ENCODE assay signal across 17 cellular contexts in genomic region chr2:232898592-232899541, GRCh38. TPM values are rescaled to one million over a fixed set of nuclear protein-coding genes. Genes with fewer than 3 reads are reported as not detected.
DNase-seq lines count a peak whose midpoint lies in the region; ATAC-seq, FAIRE-seq and TF ChIP-seq lines count a peak whose summit lies in the region.
"Had no signal": no experiment of that assay in that cellular context is flagged by ENCODE, and none has a peak within 500 bp of the region (broad histone marks: within the 10 kb centered on the region; RNA-seq: fewer than 3 reads in every experiment).

No MANE protein-coding gene starts in this region.

- H3K4me2 ChIP-seq in GM23248 (ENCODE audit: unreplicated experiment): no peak overlapping the region
- H3K4me2 ChIP-seq: BLaER1 treated with 17β-estradiol and CSF1 and Interleukin-3, amounts not matched to agents 10 nM and 100 nM had no signal

- no peak for TF ChIP-seq POLR2A in esophagus muscularis mucosa (IDR thresholded peaks at IDR 0.05; ENCODE audit: low read depth)

- no peaks in the 10 kb centered on the region for H3K9me2 ChIP-seq in GM23248 (ENCODE audit: insufficient read depth)

- no peaks in the 10 kb centered on the region for H3F3A ChIP-seq in GM23248 (ENCODE audit: insufficient read depth)

- FAIRE-seq in bronchial epithelial cell (lab: Jason Lieb, UNC): peak; percentile 43
- FAIRE-seq: keratinocyte had no signal

- H3K9me3 ChIP-seq in AG04450 (ENCODE audit: control insufficient read depth, insufficient read depth, low read length) (no peaks in the 10 kb centered on the region; the same call in 1 of the 2 replicates), GM23248 (ENCODE audit: low read depth) (no peaks in the 10 kb centered on the region), esophagus muscularis mucosa (no peaks in the 10 kb centered on the region)
- H3K9me3 ChIP-seq: BLaER1 treated with 17β-estradiol and CSF1 and Interleukin-3, amounts not matched to agents 10 nM and 100 nM; gastrocnemius medialis; upper lobe of left lung had no signal

- no peak for TF ChIP-seq EP300 in esophagus muscularis mucosa (IDR thresholded peaks at IDR 0.05)

- H4K20me1 ChIP-seq in GM23248 (ENCODE audit: insufficient read depth): no peaks in the 10 kb centered on the region
- H4K20me1 ChIP-seq: BLaER1 treated with 17β-estradiol and CSF1 and Interleukin-3, amounts not matched to agents 10 nM and 100 nM had no signal

- CTCF ChIA-PET in AG04450 (lab: Charles Lee): no interaction called here

- no peak overlapping the region for H3K9ac ChIP-seq in GM23248
- H3K9ac ChIP-seq: BLaER1 treated with 17β-estradiol and CSF1 and Interleukin-3, amounts not matched to agents 10 nM and 100 nM; parathyroid adenoma had no signal

- POLR2A ChIA-PET in AG04450 (lab: Yijun Ruan, JAX): no interaction called here

- 73 to 74% methylated on average over 16 to 18 of the region's 18 CpGs for WGBS in GM23248 (ENCODE audit: low coverage in 1 of 2, low lambda C conversion rate in 2 of 2, missing lambda C conversion rate in 2 of 2), 2 experiments
- WGBS in esophagus muscularis mucosa: 70% methylated on average over 18 of the region's 18 CpGs

- H3K4me1 ChIP-seq in GM23248 (ENCODE audit: insufficient read depth) (peaks cover 9% of the 10 kb centered on the region), esophagus muscularis mucosa (no peaks in the 10 kb centered on the region)
- H3K4me1 ChIP-seq: gastrocnemius medialis, parathyroid adenoma, upper lobe of left lung had no signal

- H3K27me3 ChIP-seq in AG04450 (ENCODE audit: control insufficient read depth, insufficient read depth, low read length) (peaks cover 2% of the 10 kb centered on the region), GM23248 (replicated peaks; ENCODE audit: insufficient read depth) (no peaks in the 10 kb centered on the region), bronchial epithelial cell (ENCODE audit: control insufficient read depth, insufficient read depth, low read length) (no peaks in the 10 kb centered on the region), esophagus muscularis mucosa (peaks cover 0 to 47% (median 6%) of the 10 kb centered on the region in 4 donors)
- H3K27me3 ChIP-seq: BLaER1 treated with 17β-estradiol and CSF1 and Interleukin-3, amounts not matched to agents 10 nM and 100 nM; upper lobe of left lung had no signal

- H3K4me3 ChIP-seq in AG04450 (ENCODE audit: low read depth, low read length) (no peak overlapping the region), GM23248 (no peak overlapping the region), bronchial epithelial cell (ENCODE audit: low read depth, low read length) (no peak overlapping the region), esophagus muscularis mucosa (no peak overlapping the region)
- H3K4me3 ChIP-seq: BLaER1 treated with 17β-estradiol and CSF1 and Interleukin-3, amounts not matched to agents 10 nM and 100 nM; gastrocnemius medialis; upper lobe of left lung had no signal

- ATAC-seq in GM19023 (IDR thresholded peaks at IDR 0.05; ENCODE audit: unreplicated experiment) (no peak), HG02981 (IDR thresholded peaks at IDR 0.05; ENCODE audit: unreplicated experiment) (no peak)
- ATAC-seq: gastrocnemius medialis had no signal

- DNase-seq in AG04450 (ENCODE audit: low read depth, low spot score) (peak; percentile 8), GM23248 (peak; percentile 53), bronchial epithelial cell (ENCODE audit: low read depth) (no peak), iris pigment epithelial cell (ENCODE audit: low read depth) (peak; percentile 53), esophagus muscularis mucosa (ENCODE audit: extremely low spot score) (no peak), retina (no peak)
- DNase-seq: activated T-cell treated with anti-CD3 and anti-CD28 coated beads, Interleukin-2, amount 50 U/mL, for 4 hours; DMS79 treated with DMSO at 0.1 percent for 48 hours; gastrocnemius medialis; NCI-H345; T-helper 1 cell; upper lobe of left lung had no signal

- TF ChIP-seq CTCF in AG04450 (IDR thresholded peaks at IDR 0.05; ENCODE audit: low read depth, low read length): no peak
- TF ChIP-seq CTCF in bronchial epithelial cell (IDR thresholded peaks at IDR 0.05; ENCODE audit: insufficient read depth, low read length, severe bottlenecking): no peak
- no peak for TF ChIP-seq CTCF in esophagus muscularis mucosa (IDR thresholded peaks at IDR 0.05)

- in situ Hi-C loops in GM23248 (cut with MboI): no loop called here

- no peaks in the 10 kb centered on the region for H3K79me2 ChIP-seq in GM23248 (ENCODE audit: insufficient read depth)
- H3K79me2 ChIP-seq: parathyroid adenoma had no signal

- intact Hi-C loops in esophagus muscularis mucosa (cut with DNase I): no loop called here

- H3K27ac ChIP-seq in AG04450 (ENCODE audit: low read depth, low read length) (no peak overlapping the region), GM23248 (no peak overlapping the region), esophagus muscularis mucosa (replicated peaks in 1 of 4) (no peak overlapping the region)
- H3K27ac ChIP-seq: BLaER1 treated with 17β-estradiol and CSF1 and Interleukin-3, amounts not matched to agents 10 nM and 100 nM; gastrocnemius medialis; parathyroid adenoma; upper lobe of left lung had no signal

- H2AFZ ChIP-seq in GM23248: no peak overlapping the region
- H2AFZ ChIP-seq: parathyroid adenoma had no signal

- H3K36me3 ChIP-seq in GM23248 (ENCODE audit: low read depth): no peaks in the 10 kb centered on the region
- H3K36me3 ChIP-seq in bronchial epithelial cell (ENCODE audit: control insufficient read depth, insufficient read depth, low read length): no peaks in the 10 kb centered on the region
- no peaks in the 10 kb centered on the region for H3K36me3 ChIP-seq in esophagus muscularis mucosa
- H3K36me3 ChIP-seq: BLaER1 treated with 17β-estradiol and CSF1 and Interleukin-3, amounts not matched to agents 10 nM and 100 nM; gastrocnemius medialis; upper lobe of left lung had no signal

RNA-seq across cellular contexts. Expression of gene SNORC, which starts 28.8 kb away (rescaled TPM):
- polyA plus RNA-seq in AG04450 (2011; rRNA removed): 0.48 and 0.78 TPM in 2 replicates
- 0.35 and 0.69 TPM in 2 replicates for polyA minus RNA-seq in AG04450 (2011; rRNA and poly(A)+ RNA removed)
- total RNA-seq in GM23248 (2014; rRNA removed; shearing (Covaris generic)): 0.63 TPM in 1 of 2 replicates, not detected in the other
- polyA plus RNA-seq in GM23248 (2016; fragmentation: Nextera tagmentation; extraction: Ambion mirVana): 0.39 TPM in 1 of 2 replicates, not detected in the other
- 0.53 and 1.0 TPM in 2 replicates for total RNA-seq in bronchial epithelial cell
- total RNA-seq in esophagus muscularis mucosa: 1 to 10 TPM in 2 of 4 donors, under 1 TPM in 2; 0.45 to 2.5 (median 1.4) TPM

Comparison
In these comparisons a context has a peak if more than half of its experiments do, and no peak if none do; other contexts are left out.
1. DNase-seq: peak in AG04450 (single experiment), GM23248 (single experiment) and iris pigment epithelial cell (single experiment); none in bronchial epithelial cell (single experiment), esophagus muscularis mucosa (single experiment) and retina (single experiment).